ENCODE assay signal across 25 cellular contexts in genomic region chr16:62022688-62023087, GRCh38. TPM values are rescaled to one million over a fixed set of nuclear protein-coding genes. Genes with fewer than 3 reads are reported as not detected.
"Had no signal": no experiment of that assay in that cellular context is flagged by ENCODE, and none has a peak within 500 bp of the region (broad histone marks: within the 10 kb centered on the region; RNA-seq: fewer than 3 reads in every experiment).

No MANE protein-coding gene starts in this region.

- H3K4me1 ChIP-seq: prostate gland, sigmoid colon, testis had no signal

- H3K9me3 ChIP-seq: mucosa of descending colon, prostate gland, sigmoid colon, testis, tibial artery had no signal

- H3K27me3 ChIP-seq: sigmoid colon, testis had no signal

- H3K4me3 ChIP-seq: coronary artery, lung, mucosa of descending colon, prostate gland, sigmoid colon, testis, tibial artery had no signal

- H3K27ac Mint-ChIP-seq: memory B cell; naive B cell; natural killer cell treated with Interleukin-12 subunit alpha and Interleukin-12 subunit beta and Interleukin-15 and Interleukin-18, amount 100 ng/mL, for 72 hours; stimulated activated effector memory CD8-positive, alpha-beta T cell treated with anti-CD3 and anti-CD28 coated beads, Interleukin-12 subunit alpha, Interleukin-12 subunit beta, amount 100 ng/mL, for 72 hours; type B pancreatic cell had no signal

- DNase-seq: dermis blood vessel endothelial cell; effector CD4-positive, alpha-beta T cell; hypothalamus; mucosa of descending colon; naive B cell; nucleus accumbens; right cardiac atrium; sigmoid colon; stimulated activated CD4-positive, alpha-beta T cell treated with anti-CD3 and anti-CD28 coated beads, Interleukin-2, amount 100 ng/mL, for 24 hours; stimulated activated CD4-positive, alpha-beta T cell treated with anti-CD3 and anti-CD28 coated beads, Interleukin-4, amount 100 ng/mL, for 24 hours; stimulated activated naive CD8-positive, alpha-beta T cell treated with anti-CD3 and anti-CD28 coated beads, Interleukin-15, Interleukin-2, amounts not matched to agents 100 U/mL and 50 U/mL, for 24 hours; substantia nigra; testis; tibial artery had no signal

- H3K4me3 Mint-ChIP-seq: central memory CD8-positive, alpha-beta T cell; memory B cell; naive B cell; natural killer cell treated with Interleukin-12 subunit alpha and Interleukin-12 subunit beta and Interleukin-15 and Interleukin-18, amount 100 ng/mL, for 72 hours; neural crest cell; stimulated activated effector memory CD8-positive, alpha-beta T cell treated with anti-CD3 and anti-CD28 coated beads, Interleukin-12 subunit alpha, Interleukin-12 subunit beta, amount 100 ng/mL, for 72 hours; type B pancreatic cell had no signal

- H3K27me3 Mint-ChIP-seq: central memory CD8-positive, alpha-beta T cell; memory B cell; naive B cell; natural killer cell treated with Interleukin-12 subunit alpha and Interleukin-12 subunit beta and Interleukin-15 and Interleukin-18, amount 100 ng/mL, for 72 hours had no signal

- H3K4me1 Mint-ChIP-seq: central memory CD8-positive, alpha-beta T cell; memory B cell; naive B cell; stimulated activated effector memory CD8-positive, alpha-beta T cell treated with anti-CD3 and anti-CD28 coated beads, Interleukin-12 subunit alpha, Interleukin-12 subunit beta, amount 100 ng/mL, for 72 hours had no signal

- ATAC-seq: mucosa of descending colon; natural killer cell treated with Interleukin-12 subunit alpha and Interleukin-12 subunit beta and Interleukin-15 and Interleukin-18, amount 100 ng/mL, for 72 hours; right cardiac atrium; stimulated activated effector memory CD8-positive, alpha-beta T cell treated with anti-CD3 and anti-CD28 coated beads, Interleukin-12 subunit alpha, Interleukin-12 subunit beta, amount 100 ng/mL, for 72 hours; stimulated activated naive CD8-positive, alpha-beta T cell treated with anti-CD3 and anti-CD28 coated beads, Interleukin-15, Interleukin-2, amounts not matched to agents 100 U/mL and 50 U/mL, for 24 hours had no signal

- H3K9me3 Mint-ChIP-seq: neural crest cell, type B pancreatic cell had no signal

- H3K36me3 Mint-ChIP-seq: memory B cell; naive B cell; natural killer cell treated with Interleukin-12 subunit alpha and Interleukin-12 subunit beta and Interleukin-15 and Interleukin-18, amount 100 ng/mL, for 72 hours; stimulated activated effector memory CD8-positive, alpha-beta T cell treated with anti-CD3 and anti-CD28 coated beads, Interleukin-12 subunit alpha, Interleukin-12 subunit beta, amount 100 ng/mL, for 72 hours; type B pancreatic cell had no signal

- H3K27ac ChIP-seq: coronary artery, prostate gland, sigmoid colon, testis, tibial artery had no signal

- H3K36me3 ChIP-seq: prostate gland, sigmoid colon, tibial artery had no signal

RNA-seq across cellular contexts. Expression of gene CDH8, which starts 13.6 kb away (rescaled TPM):
- total RNA-seq: dermis blood vessel endothelial cell, fibroblast of villous mesenchyme, right cardiac atrium had no signal
- polyA plus RNA-seq: liver had no signal
